ENCODE assay signal across 1 cellular context in the genomic region with DNA sequence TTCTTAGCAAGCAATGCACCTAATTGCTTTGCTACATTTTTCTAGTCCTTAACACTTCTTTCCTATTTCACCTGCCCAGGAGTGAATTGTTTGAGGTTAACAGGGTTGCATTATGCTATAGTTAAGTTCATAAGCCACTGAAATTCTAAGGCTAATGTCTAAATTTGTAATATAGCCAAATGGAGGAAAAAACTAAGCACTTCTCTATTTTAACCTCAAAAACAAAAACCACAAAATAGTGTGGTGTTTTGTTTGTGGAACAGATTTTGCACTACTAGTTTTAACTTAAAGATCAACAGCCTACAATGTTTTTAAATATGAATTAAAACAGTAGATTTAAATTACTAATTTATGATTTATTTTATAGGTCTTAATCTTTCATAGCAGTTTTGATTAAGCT.
TF ChIP-seq lines count a peak whose summit lies in the region.

No MANE protein-coding gene starts in this region.

TF ChIP-seq in SK-N-SH, 30 proteins besides CTCF, POLR2A, EP300 and RAD21:
- TF ChIP-seq TAF1 (IDR thresholded peaks at IDR 0.05; ENCODE audit: borderline replicate concordance, low read depth, low read length) (no peak), MXI1 (IDR thresholded peaks at IDR 0.05; ENCODE audit: low read depth, low read length) (no peak), YY1 (IDR thresholded peaks at IDR 0.05; ENCODE audit: low read depth) (no peak), CHD2 (IDR thresholded peaks at IDR 0.05; ENCODE audit: low read length, partially characterized antibody) (no peak), NRF1 (IDR thresholded peaks at IDR 0.05; ENCODE audit: low read depth, low read length) (no peak), FOSL2 (IDR thresholded peaks at IDR 0.05; ENCODE audit: borderline replicate concordance, low read depth) (no peak), JUND (IDR thresholded peaks at IDR 0.05) (no peak), ELF1 (IDR thresholded peaks at IDR 0.05) (no peak), GATA2 (CRISPR knock-in tag; IDR thresholded peaks at IDR 0.05) (no peak), FOXJ3 (CRISPR knock-in tag; IDR thresholded peaks at IDR 0.05) (no peak)
- TF ChIP-seq, protein P1, sequence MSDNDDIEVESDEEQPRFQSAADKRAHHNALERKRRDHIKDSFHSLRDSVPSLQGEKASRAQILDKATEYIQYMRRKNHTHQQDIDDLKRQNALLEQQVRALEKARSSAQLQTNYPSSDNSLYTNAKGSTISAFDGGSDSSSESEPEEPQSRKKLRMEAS (IDR thresholded peaks at IDR 0.05; ENCODE audit: low read depth), result no peak
